ENCODE assay signal across 8 cellular contexts in genomic region chr3:52705438-52705687, GRCh38. TPM values are rescaled to one million over a fixed set of nuclear protein-coding genes. Genes with fewer than 3 reads are reported as not detected.
DNase-seq lines count a peak whose midpoint lies in the region; ATAC-seq and TF ChIP-seq lines count a peak whose summit lies in the region.

No MANE protein-coding gene starts in this region.

- peak overlapping the region; percentile 95 to 100 (median 96) for H3K4me3 Mint-ChIP-seq in CD4-positive, CD25-positive, alpha-beta regulatory T cell
- peak overlapping the region; percentile 98 for H3K4me3 Mint-ChIP-seq in nephron progenitor cell

- H3K79me2 ChIP-seq in KMS-11 (ENCODE audit: insufficient read depth, low read depth) = peaks cover 53% of the 10 kb centered on the region

- H3K9ac ChIP-seq in KMS-11 = peak overlapping the region; percentile 71

- ATAC-seq in CD4-positive, CD25-positive, alpha-beta regulatory T cell (ENCODE audit: low read depth in 2 of 2) = peak; percentile 61 to 64
- ATAC-seq in sciatic nerve (no peak), GM21576 (IDR thresholded peaks at IDR 0.05; ENCODE audit: unreplicated experiment) (no peak), HG02588 (IDR thresholded peaks at IDR 0.05; ENCODE audit: unreplicated experiment) (no peak)

- peak overlapping the region; percentile 68 for H3K4me3 ChIP-seq in CD4-positive, CD25-positive, alpha-beta regulatory T cell (ENCODE audit: low read depth, low read length)
- no peak overlapping the region for H3K4me3 ChIP-seq in KMS-11 (IDR thresholded peaks at IDR 0.05; ENCODE audit: insufficient read depth, low read depth, low read length)
- peak overlapping the region; percentile 83 for H3K4me3 ChIP-seq in coronary artery

- H3K27ac ChIP-seq in CD4-positive, CD25-positive, alpha-beta regulatory T cell (ENCODE audit: insufficient read depth, low read length, poor library complexity, severe bottlenecking) = peak overlapping the region; percentile 84
- H3K27ac ChIP-seq in KMS-11 = peak overlapping the region; percentile 73
- peak overlapping the region; percentile 76 to 91 for H3K27ac ChIP-seq in coronary artery

- H3K36me3 Mint-ChIP-seq in CD4-positive, CD25-positive, alpha-beta regulatory T cell = peaks cover 3% of the 10 kb centered on the region
- H3K36me3 Mint-ChIP-seq in nephron progenitor cell (ENCODE audit: low read depth) = peaks cover 28% of the 10 kb centered on the region

- no peaks in the 10 kb centered on the region for H3K27me3 Mint-ChIP-seq in CD4-positive, CD25-positive, alpha-beta regulatory T cell
- H3K27me3 Mint-ChIP-seq in nephron progenitor cell (ENCODE audit: low read depth, poor library complexity) = peaks cover 6% of the 10 kb centered on the region

- peaks cover 8 to 41% (median 30%) of the 10 kb centered on the region in 4 donors for H3K4me1 Mint-ChIP-seq in CD4-positive, CD25-positive, alpha-beta regulatory T cell
- peaks cover 34% of the 10 kb centered on the region for H3K4me1 Mint-ChIP-seq in nephron progenitor cell

- peak overlapping the region; percentile 89 to 94 (median 94) for H3K27ac Mint-ChIP-seq in CD4-positive, CD25-positive, alpha-beta regulatory T cell
- peak overlapping the region; percentile 98 for H3K27ac Mint-ChIP-seq in nephron progenitor cell

- TF ChIP-seq CTCF in KMS-11 (conservative IDR thresholded peaks at IDR 0.05; ENCODE audit: low read depth, low read length) (no peak), coronary artery (IDR thresholded peaks at IDR 0.05) (no peak), nephron progenitor cell (IDR thresholded peaks at IDR 0.05) (no peak)

- peaks cover 35% of the 10 kb centered on the region for H3K4me1 ChIP-seq in CD4-positive, CD25-positive, alpha-beta regulatory T cell (ENCODE audit: control insufficient read depth, insufficient read depth, low read length, poor library complexity, severe bottlenecking)
- H3K4me1 ChIP-seq in KMS-11 (ENCODE audit: low read depth, poor library complexity, severe bottlenecking) = peaks cover 35% of the 10 kb centered on the region

- H3K4me2 ChIP-seq in KMS-11 = peak overlapping the region; percentile 72; the same call in 1 of the 2 replicates

- H4K20me1 ChIP-seq in KMS-11 (ENCODE audit: insufficient read depth) = no peaks in the 10 kb centered on the region

- intact Hi-C loops in sciatic nerve (cut with DNase I) = no loop called here

- no peak for DNase-seq in CD4-positive, CD25-positive, alpha-beta regulatory T cell
- DNase-seq in coronary artery (ENCODE audit: low spot score) (no peak), nephron progenitor cell (no peak), sciatic nerve (ENCODE audit: low spot score) (no peak), kidney glomerular epithelial cell (lab: John Stamatoyannopoulos, UW) (no peak)

- H3K9me3 ChIP-seq in CD4-positive, CD25-positive, alpha-beta regulatory T cell (ENCODE audit: control insufficient read depth in 2 of 2, low read length in 2 of 2) = no peaks in the 10 kb centered on the region

- H3K27me3 ChIP-seq in CD4-positive, CD25-positive, alpha-beta regulatory T cell (ENCODE audit: control insufficient read depth, insufficient read depth, low read length) = no peaks in the 10 kb centered on the region
- no peaks in the 10 kb centered on the region for H3K27me3 ChIP-seq in KMS-11 (ENCODE audit: insufficient read depth, low read depth)

- H2AFZ ChIP-seq in KMS-11 (ENCODE audit: low read depth) = peak overlapping the region; percentile 44; the same call in 1 of the 2 replicates

- H3K36me3 ChIP-seq in CD4-positive, CD25-positive, alpha-beta regulatory T cell (ENCODE audit: control insufficient read depth, insufficient read depth, low read length) = peaks cover 13% of the 10 kb centered on the region
- no peaks in the 10 kb centered on the region for H3K36me3 ChIP-seq in KMS-11 (ENCODE audit: insufficient read depth)

- no peaks in the 10 kb centered on the region for H3K9me3 Mint-ChIP-seq in CD4-positive, CD25-positive, alpha-beta regulatory T cell
- no peaks in the 10 kb centered on the region for H3K9me3 Mint-ChIP-seq in nephron progenitor cell

RNA-seq across cellular contexts. Expression of gene GLT8D1, which starts 0.2 kb away (rescaled TPM):
- total RNA-seq in CD4-positive, CD25-positive, alpha-beta regulatory T cell = 26.6 TPM
- 10 to 100 TPM; 61.9 to 73.4 (median 68.1) TPM for polyA plus RNA-seq in CD4-positive, CD25-positive, alpha-beta regulatory T cell
- total RNA-seq in sciatic nerve = 55.8 TPM

RNA-seq across cellular contexts. Expression of gene SPCS1, which starts 0.5 kb away (rescaled TPM):
- total RNA-seq in CD4-positive, CD25-positive, alpha-beta regulatory T cell = 57.6 TPM
- polyA plus RNA-seq in CD4-positive, CD25-positive, alpha-beta regulatory T cell = 100 to 1,000 TPM; 304 to 318 (median 312) TPM
- 60.0 TPM for total RNA-seq in sciatic nerve

RNA-seq across cellular contexts. Expression of gene GNL3, which starts 19.5 kb away (rescaled TPM):
- total RNA-seq in CD4-positive, CD25-positive, alpha-beta regulatory T cell = 75.7 TPM
- polyA plus RNA-seq in CD4-positive, CD25-positive, alpha-beta regulatory T cell = 10 to 100 TPM; 42.4 to 61.5 (median 51.8) TPM
- 55.4 TPM for total RNA-seq in sciatic nerve

RNA-seq across cellular contexts. Expression of gene PBRM1, which starts 19.6 kb away (rescaled TPM):
- 58.7 TPM for total RNA-seq in CD4-positive, CD25-positive, alpha-beta regulatory T cell
- 10 to 100 TPM; 59.4 to 73.4 (median 67.9) TPM for polyA plus RNA-seq in CD4-positive, CD25-positive, alpha-beta regulatory T cell
- 82.0 TPM for total RNA-seq in sciatic nerve

Comparison
In these comparisons a context has a peak if more than half of its experiments do, and no peak if none do; other contexts are left out.
1. ATAC-seq: peak in CD4-positive, CD25-positive, alpha-beta regulatory T cell (2 of 2); none in sciatic nerve (single experiment), GM21576 (single experiment) and HG02588 (single experiment).
2. Peak in every context shown above with its lines, with median percentiles within 50 percentile points of each other: H3K27ac ChIP-seq.